In genomic region chr1:13809461-13810159, GRCh38 we compare ENCODE assay signal across 15 cellular contexts.
A peak's percentile ranks its signal among the peaks of the same experiment; 100 is the strongest.
DNase-seq lines count a peak whose midpoint lies in the region; ATAC-seq and TF ChIP-seq lines count a peak whose summit lies in the region.
"Had no signal": no experiment of that assay in that cellular context is flagged by ENCODE, and none has a peak within 500 bp of the region (broad histone marks: within the 10 kb centered on the region; RNA-seq: fewer than 3 reads in every experiment).

No MANE protein-coding gene starts in this region.

- peak overlapping the region in 2 of 3 donors; percentile 47 to 81 for H3K27ac Mint-ChIP-seq in CD4-positive, CD25-positive, alpha-beta regulatory T cell
- peak overlapping the region in 1 of 2 donors; percentile 72 for H3K27ac Mint-ChIP-seq in effector memory CD8-positive, alpha-beta T cell
- no peak overlapping the region for H3K27ac Mint-ChIP-seq in type B pancreatic cell
- H3K27ac Mint-ChIP-seq: activated naive CD4-positive, alpha-beta T cell treated with anti-CD3 and anti-CD28 coated beads for 36 hours had no signal

- H3K27ac ChIP-seq in CD4-positive, CD25-positive, alpha-beta regulatory T cell (ENCODE audit: insufficient read depth, low read length, poor library complexity, severe bottlenecking): no peak overlapping the region
- no peak overlapping the region for H3K27ac ChIP-seq in prostate gland
- H3K27ac ChIP-seq: esophagus muscularis mucosa, parathyroid adenoma had no signal

- H3K4me3 ChIP-seq in AG10803 (ENCODE audit: low read length): no peak overlapping the region
- no peak overlapping the region for H3K4me3 ChIP-seq in CD4-positive, CD25-positive, alpha-beta regulatory T cell (ENCODE audit: low read depth, low read length)
- no peak overlapping the region for H3K4me3 ChIP-seq in prostate gland
- H3K4me3 ChIP-seq: esophagus muscularis mucosa had no signal

- ATAC-seq in CD4-positive, CD25-positive, alpha-beta regulatory T cell (ENCODE audit: low read depth in 2 of 2): no peak
- peak; percentile 71 for ATAC-seq in effector memory CD8-positive, alpha-beta T cell (replicated peaks)
- no peak for ATAC-seq in HG03354 (IDR thresholded peaks at IDR 0.05; ENCODE audit: poor library complexity, severe bottlenecking, unreplicated experiment)

- TF ChIP-seq POLR2A in prostate gland (IDR thresholded peaks at IDR 0.05): no peak

- DNase-seq in AG10803 (ENCODE audit: low read depth): no peak
- peak in 1 of 3 donors; percentile 15 for DNase-seq in CD4-positive, CD25-positive, alpha-beta regulatory T cell
- DNase-seq in NCI-H82 treated with DMSO at 0.1 percent for 48 hours (lab: John Stamatoyannopoulos, UW; ENCODE audit: unreplicated experiment): peak; percentile 25
- no peak for DNase-seq in effector memory CD8-positive, alpha-beta T cell
- no peak for DNase-seq in T-helper 1 cell
- DNase-seq in prostate gland (ENCODE audit: low spot score): no peak
- DNase-seq in type B pancreatic cell (ENCODE audit: extremely low spot score, unreplicated experiment): no peak
- DNase-seq: activated naive CD4-positive, alpha-beta T cell treated with anti-CD3 and anti-CD28 coated beads for 36 hours; H7; KG1; NCI-H2107; RPMI8226 had no signal

- H3K27me3 Mint-ChIP-seq in CD4-positive, CD25-positive, alpha-beta regulatory T cell: no peaks in the 10 kb centered on the region
- no peaks in the 10 kb centered on the region for H3K27me3 Mint-ChIP-seq in effector memory CD8-positive, alpha-beta T cell
- H3K27me3 Mint-ChIP-seq in type B pancreatic cell: no peaks in the 10 kb centered on the region

- intact Hi-C loops in prostate gland (cut with DNase I): loop anchor here (5.0 kb wide), 1 partner anchor 142 kb away; no protein-coding TSS in a partner anchor

- H3K4me1 Mint-ChIP-seq in CD4-positive, CD25-positive, alpha-beta regulatory T cell: peaks cover 0 to 41% (median 32%) of the 10 kb centered on the region in 4 donors
- peaks cover 46 to 56% of the 10 kb centered on the region in 2 donors for H3K4me1 Mint-ChIP-seq in effector memory CD8-positive, alpha-beta T cell (ENCODE audit: low read depth in 2 of 2)
- peaks cover 3% of the 10 kb centered on the region for H3K4me1 Mint-ChIP-seq in type B pancreatic cell (ENCODE audit: unreplicated experiment)

- TF ChIP-seq CTCF in AG10803 (conservative IDR thresholded peaks at IDR 0.05; ENCODE audit: low read length) (0 out of 2 replicates have a peak, but pooled peaks have one; percentile 10), prostate gland (IDR thresholded peaks at IDR 0.05) (no peak), type B pancreatic cell (conservative IDR thresholded peaks at IDR 0.05) (no peak)

- 88% methylated on average over 15 of the region's 15 CpGs for WGBS in prostate gland

- peak overlapping the region in 1 of 4 donors; percentile 7 for H3K4me3 Mint-ChIP-seq in CD4-positive, CD25-positive, alpha-beta regulatory T cell
- H3K4me3 Mint-ChIP-seq in effector memory CD8-positive, alpha-beta T cell: no peak overlapping the region
- no peak overlapping the region for H3K4me3 Mint-ChIP-seq in type B pancreatic cell
- H3K4me3 Mint-ChIP-seq: activated naive CD4-positive, alpha-beta T cell treated with anti-CD3 and anti-CD28 coated beads for 36 hours had no signal

- no peaks in the 10 kb centered on the region for H3K36me3 ChIP-seq in CD4-positive, CD25-positive, alpha-beta regulatory T cell (ENCODE audit: control insufficient read depth, insufficient read depth, low read length)
- H3K36me3 ChIP-seq in prostate gland: no peaks in the 10 kb centered on the region

- no peaks in the 10 kb centered on the region for H3K9me3 Mint-ChIP-seq in CD4-positive, CD25-positive, alpha-beta regulatory T cell
- H3K9me3 Mint-ChIP-seq in effector memory CD8-positive, alpha-beta T cell: no peaks in the 10 kb centered on the region
- H3K9me3 Mint-ChIP-seq in type B pancreatic cell: no peaks in the 10 kb centered on the region
- H3K9me3 Mint-ChIP-seq: activated naive CD4-positive, alpha-beta T cell treated with anti-CD3 and anti-CD28 coated beads for 36 hours had no signal

- no peaks in the 10 kb centered on the region for H3K27me3 ChIP-seq in CD4-positive, CD25-positive, alpha-beta regulatory T cell (ENCODE audit: control insufficient read depth, insufficient read depth, low read length)
- no peaks in the 10 kb centered on the region for H3K27me3 ChIP-seq in prostate gland (replicated peaks; ENCODE audit: insufficient read depth)
- H3K27me3 ChIP-seq: esophagus muscularis mucosa had no signal

- peaks cover 22% of the 10 kb centered on the region for H3K36me3 Mint-ChIP-seq in CD4-positive, CD25-positive, alpha-beta regulatory T cell
- peaks cover 17% of the 10 kb centered on the region for H3K36me3 Mint-ChIP-seq in effector memory CD8-positive, alpha-beta T cell (ENCODE audit: insufficient read depth)
- no peaks in the 10 kb centered on the region for H3K36me3 Mint-ChIP-seq in type B pancreatic cell

- H3K4me1 ChIP-seq in CD4-positive, CD25-positive, alpha-beta regulatory T cell (ENCODE audit: control insufficient read depth, insufficient read depth, low read length, poor library complexity, severe bottlenecking): no peaks in the 10 kb centered on the region
- no peaks in the 10 kb centered on the region for H3K4me1 ChIP-seq in prostate gland (replicated peaks)
- H3K4me1 ChIP-seq: parathyroid adenoma had no signal

- no peaks in the 10 kb centered on the region for H3K9me3 ChIP-seq in CD4-positive, CD25-positive, alpha-beta regulatory T cell (ENCODE audit: control insufficient read depth in 2 of 2, low read length in 2 of 2)
- H3K9me3 ChIP-seq in prostate gland: no peaks in the 10 kb centered on the region
- H3K9me3 ChIP-seq: esophagus muscularis mucosa had no signal
